38 cellular contexts compared by ENCODE assay signal in genomic region chr17:41101586-41102259, GRCh38. TPM values are rescaled to one million over a fixed set of nuclear protein-coding genes. Genes with fewer than 3 reads are reported as not detected.
DNase-seq lines count a peak whose midpoint lies in the region; TF ChIP-seq lines count a peak whose summit lies in the region.
"Had no signal": no experiment of that assay in that cellular context is flagged by ENCODE, and none has a peak within 500 bp of the region (broad histone marks: within the 10 kb centered on the region; RNA-seq: fewer than 3 reads in every experiment).

Gene KRTAP4-16, minus strand, starts transcription at chr17:41102209. Its CDS starts 0 bp downstream, at chr17:41102209.

- no peaks in the 10 kb centered on the region; a peak in 2 of 5 replicates for H3K9me3 Mint-ChIP-seq in H9
- H3K9me3 Mint-ChIP-seq: activated CD4-positive, alpha-beta T cell treated with anti-CD3 and anti-CD28 coated beads, Interleukin-2, amount 10 ng/mL, durations not matched to agents 24 days and 14 days; activated naive CD8-positive, alpha-beta T cell treated with anti-CD3 and anti-CD28 coated beads for 36 hours had no signal

- H3K4me3 ChIP-seq in fibroblast of lung (replicated peaks in 1 of 4; ENCODE audit: control extremely low read depth in 1 of 4, insufficient read depth in 1 of 4, low read depth in 3 of 4, low read length in 4 of 4), result no peak within 1 kb of the TSS
- no peak within 1 kb of the TSS for H3K4me3 ChIP-seq in osteoblast (ENCODE audit: insufficient read depth, low read length)
- H3K4me3 ChIP-seq in breast epithelium, result no peak within 1 kb of the TSS
- H3K4me3 ChIP-seq: BLaER1 treated with 17β-estradiol and CSF1 and Interleukin-3, amounts not matched to agents 10 nM and 100 nM; coronary artery; upper lobe of right lung had no signal

- H3K9ac ChIP-seq in H9 (ENCODE audit: extremely low read depth, insufficient read length, low read length) (no peak within 1 kb of the TSS), fibroblast of lung (ENCODE audit: insufficient read depth, low read length) (no peak within 1 kb of the TSS)
- H3K9ac ChIP-seq: BLaER1 treated with 17β-estradiol and CSF1 and Interleukin-3, amounts not matched to agents 10 nM and 100 nM; KMS-11 had no signal

- DNase-seq in H9 (peak; percentile 77), NCI-H2227 (lab: John Stamatoyannopoulos, UW; ENCODE audit: unreplicated experiment) (peak; percentile 36), fibroblast of lung (ENCODE audit: low read depth in 2 of 2) (no peak), osteoblast (ENCODE audit: insufficient read length, low spot score, missing footprints) (no peak), medulla oblongata (ENCODE audit: extremely low spot score) (no peak), breast epithelium (ENCODE audit: low spot score in 2 of 2) (no peak), HuH-7 (ENCODE audit: low spot score) (no peak)
- DNase-seq in activated CD8-positive, alpha-beta memory T cell treated with anti-CD3 and anti-CD28 coated beads for 24 hours, result no peak
- DNase-seq: activated CD4-positive, alpha-beta T cell treated with anti-CD3 and anti-CD28 coated beads, Interleukin-2, amount 10 ng/mL, durations not matched to agents 24 days and 14 days; activated effector memory CD4-positive, alpha-beta T cell treated with Interleukin-2 at 50 U/mL for 16 hours; activated naive CD8-positive, alpha-beta T cell treated with anti-CD3 and anti-CD28 coated beads for 36 hours; activated T-cell treated with anti-CD3 and anti-CD28 coated beads, Interleukin-2, amount 50 U/mL, for 1 hour; anterior cingulate cortex; DMS53; effector memory CD4-positive, alpha-beta T cell; GDM1; head of caudate nucleus; left ventricle myocardium superior; naive thymus-derived CD4-positive, alpha-beta T cell; NCI-H2029; NCI-H526 treated with DMSO at 0.1 percent for 48 hours; SHP77 treated with DMSO at 0.1 percent for 48 hours; small intestine; stimulated activated naive CD4-positive, alpha-beta T cell treated with Interleukin-2 at 50 U/mL for 16 hours; SW 1271; T1000; upper lobe of right lung had no signal

- no peak within 1 kb of the TSS for H3K4ac ChIP-seq in H9 (ENCODE audit: low read depth, low read length)

- H3K14ac ChIP-seq in H9 (ENCODE audit: insufficient read depth, low read length), result no peak within 1 kb of the TSS

- intact Hi-C loops in breast epithelium (cut with DNase I; ENCODE audit: low total_unique reads), result loop anchor here (5.0 kb wide), 1 partner anchor 119 kb away; the partner anchor contains the start of gene KRT40

- H4K91ac ChIP-seq in H9 (ENCODE audit: insufficient read length, low read depth, low read length), result no peak within 1 kb of the TSS

- no peak within 1 kb of the TSS for H3T11ph ChIP-seq in H9 (ENCODE audit: low read length)

- H3K4me2 ChIP-seq in H9 (ENCODE audit: insufficient read depth, insufficient read length, low read length) (no peak within 1 kb of the TSS), fibroblast of lung (ENCODE audit: extremely low read depth, insufficient read depth, low read length) (peak within 1 kb of the TSS; percentile 25), osteoblast (ENCODE audit: insufficient read depth, low read length) (no peak within 1 kb of the TSS)
- H3K4me2 ChIP-seq: KMS-11 had no signal

- no peak within 1 kb of the TSS for H2BK5ac ChIP-seq in H9 (ENCODE audit: insufficient read length, low read length)

- no peak within 1 kb of the TSS for H4K8ac ChIP-seq in H9 (replicated peaks; ENCODE audit: insufficient read length, low read depth, low read length)

- peaks cover 35 to 37% of the 10 kb centered on the region in 2 experiments for H3K4me1 Mint-ChIP-seq in H9
- H3K4me1 Mint-ChIP-seq: activated CD4-positive, alpha-beta T cell treated with anti-CD3 and anti-CD28 coated beads, Interleukin-2, amount 10 ng/mL, durations not matched to agents 24 days and 14 days had no signal

- H3K79me2 ChIP-seq in H9 (ENCODE audit: insufficient read depth, low read length) (no peaks in the 10 kb centered on the region), fibroblast of lung (ENCODE audit: control insufficient read depth, insufficient read depth, low read length) (no peaks in the 10 kb centered on the region), osteoblast (ENCODE audit: insufficient read depth, low read length) (no peaks in the 10 kb centered on the region)

- H2BK20ac ChIP-seq in H9 (ENCODE audit: low read depth, low read length, poor library complexity, severe bottlenecking), result no peak within 1 kb of the TSS

- H4K20me1 ChIP-seq in H9 (ENCODE audit: control insufficient read depth, insufficient read depth, insufficient read length) (no peaks in the 10 kb centered on the region), fibroblast of lung (ENCODE audit: control insufficient read depth, extremely low read depth, insufficient read depth, low read length) (no peaks in the 10 kb centered on the region), osteoblast (ENCODE audit: insufficient read depth, low read length) (no peaks in the 10 kb centered on the region)
- H4K20me1 ChIP-seq: BLaER1 treated with 17β-estradiol and CSF1 and Interleukin-3, amounts not matched to agents 10 nM and 100 nM had no signal

- H4K5ac ChIP-seq in H9 (ENCODE audit: insufficient read length, low read depth, low read length), result no peak within 1 kb of the TSS

- no peak within 1 kb of the TSS for H3K27ac ChIP-seq in H9 (ENCODE audit: insufficient read length, low read depth, low read length)
- no peak within 1 kb of the TSS for H3K27ac ChIP-seq in fibroblast of lung (ENCODE audit: insufficient read depth, low read length)
- H3K27ac ChIP-seq in osteoblast (ENCODE audit: low read depth, low read length), result peak within 1 kb of the TSS; percentile 42
- H3K27ac ChIP-seq in breast epithelium, result no peak within 1 kb of the TSS
- H3K27ac ChIP-seq: BLaER1 treated with 17β-estradiol and CSF1 and Interleukin-3, amounts not matched to agents 10 nM and 100 nM; coronary artery; epithelial cell of prostate; KMS-11; upper lobe of right lung; VCaP had no signal

- TF ChIP-seq CTCF in H9 (conservative IDR thresholded peaks at IDR 0.05) (no peak), fibroblast of lung (conservative IDR thresholded peaks at IDR 0.05 in 1 of 2, IDR thresholded peaks at IDR 0.05 in 1 of 2; ENCODE audit: low read depth in 1 of 2, low read length in 2 of 2) (no peak), osteoblast (IDR thresholded peaks at IDR 0.05; ENCODE audit: extremely low read depth, low read depth, low read length) (no peak), breast epithelium (IDR thresholded peaks at IDR 0.05) (no peak)

- H2BK12ac ChIP-seq in H9 (ENCODE audit: insufficient read length, low read depth, low read length), result no peak within 1 kb of the TSS

- H3K18ac ChIP-seq in H9 (ENCODE audit: insufficient read length, low read depth, low read length), result no peak within 1 kb of the TSS

- H3K36me3 Mint-ChIP-seq in H9 (ENCODE audit: insufficient read depth in 1 of 3, low read depth in 3 of 3), result no peaks in the 10 kb centered on the region
- H3K36me3 Mint-ChIP-seq: activated naive CD8-positive, alpha-beta T cell treated with anti-CD3 and anti-CD28 coated beads for 36 hours had no signal

- WGBS in H9 (ENCODE audit: extremely low coverage, insufficient read length, low lambda C conversion rate), result no CpG with 5 or more reads among the region's 10 CpGs

- H2BK15ac ChIP-seq in H9 (ENCODE audit: low read depth, low read length), result no peak within 1 kb of the TSS

- H2AFZ ChIP-seq in H9 (ENCODE audit: low read length), result no peak within 1 kb of the TSS
- no peak within 1 kb of the TSS for H2AFZ ChIP-seq in fibroblast of lung (ENCODE audit: low read length)
- H2AFZ ChIP-seq in osteoblast (ENCODE audit: low read length), result peak within 1 kb of the TSS; percentile 27

- no peak within 1 kb of the TSS for H3K23ac ChIP-seq in H9 (ENCODE audit: insufficient read length, low read depth, low read length)

- no peaks in the 10 kb centered on the region for H3K23me2 ChIP-seq in H9 (ENCODE audit: insufficient read length, low read depth, low read length, poor library complexity, severe bottlenecking)

- H3K4me1 ChIP-seq in H9 (ENCODE audit: insufficient read depth, low read length) (no peaks in the 10 kb centered on the region; the same call in 1 of the 2 replicates), fibroblast of lung (ENCODE audit: control insufficient read depth, extremely low read depth, insufficient read depth, low read length) (peaks cover 3% of the 10 kb centered on the region), osteoblast (ENCODE audit: insufficient read depth, low read length) (peaks cover 35% of the 10 kb centered on the region), breast epithelium (no peaks in the 10 kb centered on the region)
- H3K4me1 ChIP-seq: upper lobe of right lung had no signal

- H3K27me3 ChIP-seq in H9 (ENCODE audit: insufficient read depth, low read length), result no peaks in the 10 kb centered on the region
- no peaks in the 10 kb centered on the region for H3K27me3 ChIP-seq in fibroblast of lung (ENCODE audit: control insufficient read depth, insufficient read depth, low read length)
- no peaks in the 10 kb centered on the region for H3K27me3 ChIP-seq in osteoblast (ENCODE audit: insufficient read depth, low read length)
- no peaks in the 10 kb centered on the region for H3K27me3 ChIP-seq in breast epithelium
- H3K27me3 ChIP-seq: BLaER1 treated with 17β-estradiol and CSF1 and Interleukin-3, amounts not matched to agents 10 nM and 100 nM; upper lobe of right lung had no signal

- H3K27me3 Mint-ChIP-seq in H9 (ENCODE audit: low read depth), result peaks cover 1% of the 10 kb centered on the region; the same call in 1 of the 2 replicates

- no peaks in the 10 kb centered on the region for H3K79me1 ChIP-seq in H9 (ENCODE audit: insufficient read depth, low read depth, low read length, poor library complexity, severe bottlenecking)

- H3K27ac Mint-ChIP-seq in H9, result peak within 1 kb of the TSS in 1 of 3 experiments; percentile 73; a peak in 3 of 7 replicates
- H3K27ac Mint-ChIP-seq: activated CD4-positive, alpha-beta T cell treated with anti-CD3 and anti-CD28 coated beads, Interleukin-2, amount 10 ng/mL, durations not matched to agents 24 days and 14 days; activated naive CD8-positive, alpha-beta T cell treated with anti-CD3 and anti-CD28 coated beads for 36 hours had no signal

- no peak within 1 kb of the TSS for H2AK5ac ChIP-seq in H9 (ENCODE audit: insufficient read length, low read length)

- no peaks in the 10 kb centered on the region for H3K36me3 ChIP-seq in fibroblast of lung (ENCODE audit: control insufficient read depth, insufficient read depth, low read length)
- H3K36me3 ChIP-seq in osteoblast (ENCODE audit: insufficient read depth, low read length), result no peaks in the 10 kb centered on the region
- H3K36me3 ChIP-seq in breast epithelium, result no peaks in the 10 kb centered on the region
- H3K36me3 ChIP-seq: BLaER1 treated with 17β-estradiol and CSF1 and Interleukin-3, amounts not matched to agents 10 nM and 100 nM; upper lobe of right lung had no signal

- no peak within 1 kb of the TSS for H3K56ac ChIP-seq in H9 (ENCODE audit: insufficient read length, low read depth, low read length)

- H3K4me3 Mint-ChIP-seq in H9, result no peak within 1 kb of the TSS; a peak in 1 of 5 replicates
- H3K4me3 Mint-ChIP-seq: activated CD4-positive, alpha-beta T cell treated with anti-CD3 and anti-CD28 coated beads, Interleukin-2, amount 10 ng/mL, durations not matched to agents 24 days and 14 days; activated naive CD8-positive, alpha-beta T cell treated with anti-CD3 and anti-CD28 coated beads for 36 hours; naive thymus-derived CD4-positive, alpha-beta T cell had no signal

- no peak within 1 kb of the TSS for H2BK120ac ChIP-seq in H9 (ENCODE audit: low read depth, low read length, poor library complexity, severe bottlenecking)

- no peaks in the 10 kb centered on the region for H3K9me3 ChIP-seq in H9 (ENCODE audit: control insufficient read depth, low read depth, low read length)
- H3K9me3 ChIP-seq in fibroblast of lung (ENCODE audit: control insufficient read depth, insufficient read depth, low read depth, low read length), result no peaks in the 10 kb centered on the region
- H3K9me3 ChIP-seq in osteoblast (ENCODE audit: low read depth, low read length), result no peaks in the 10 kb centered on the region
- H3K9me3 ChIP-seq in breast epithelium, result no peaks in the 10 kb centered on the region
- H3K9me3 ChIP-seq: BLaER1 treated with 17β-estradiol and CSF1 and Interleukin-3, amounts not matched to agents 10 nM and 100 nM; upper lobe of right lung had no signal

- no peak for TF ChIP-seq POLR2A in breast epithelium (IDR thresholded peaks at IDR 0.05)

RNA-seq across cellular contexts. Expression of gene KRTAP4-16, which starts in this region (rescaled TPM):
- total RNA-seq in H9 (2021) (not detected in 2 replicates), fibroblast of lung (not detected in 2 replicates), osteoblast (not detected in 2 replicates), breast epithelium (not detected)
- polyA plus RNA-seq in fibroblast of lung, result not detected in 2 replicates
- not detected in 2 replicates for polyA plus RNA-seq in fibroblast of lung (2012)
- polyA minus RNA-seq in fibroblast of lung (ENCODE audit: low replicate concordance), result not detected in 2 replicates
- total RNA-seq: activated CD4-positive, alpha-beta T cell treated with anti-CD3 and anti-CD28 coated beads, Interleukin-2, amount 10 ng/mL, durations not matched to agents 24 days and 14 days; activated CD8-positive, alpha-beta memory T cell treated with anti-CD3 and anti-CD28 coated beads for 36 hours; activated naive CD8-positive, alpha-beta T cell treated with anti-CD3 and anti-CD28 coated beads for 36 hours; fibroblast of villous mesenchyme; left ventricle myocardium superior; naive thymus-derived CD4-positive, alpha-beta T cell; omental fat pad; renal cortical epithelial cell; temporal lobe; upper lobe of right lung had no signal
- polyA plus RNA-seq: keratinocyte; naive thymus-derived CD4-positive, alpha-beta T cell; small intestine had no signal

Comparison
In these comparisons a context has a peak if more than half of its experiments do, and no peak if none do; other contexts are left out.
1. Peak in DNase-seq in H9; RNA of the gene not detected or under 1 TPM.